ENCODE assay signal across 9 cellular contexts in genomic region chr1:144101397-144102050, GRCh38.
DNase-seq lines count a peak whose midpoint lies in the region; ATAC-seq and TF ChIP-seq lines count a peak whose summit lies in the region.
"Had no signal": no experiment of that assay in that cellular context is flagged by ENCODE, and none has a peak within 500 bp of the region (broad histone marks: within the 10 kb centered on the region; RNA-seq: fewer than 3 reads in every experiment).

No MANE protein-coding gene starts in this region.

- POLR2A ChIA-PET in HEK293T (lab: Yijun Ruan, JAX): no interaction called here

- ATAC-seq in heart left ventricle (no peak), GM21423 (IDR thresholded peaks at IDR 0.05; ENCODE audit: unreplicated experiment) (no peak)

- CTCF ChIA-PET in HEK293T (lab: Yijun Ruan, JAX): no interaction called here

- intact Hi-C loops in heart left ventricle (cut with DNase I): no loop called here

- no peaks in the 10 kb centered on the region for H3K4me1 ChIP-seq in heart left ventricle

- no peak overlapping the region for H3K27ac ChIP-seq in heart left ventricle

- no peaks in the 10 kb centered on the region for H3K27me3 ChIP-seq in heart left ventricle

- no peaks in the 10 kb centered on the region for H3K36me3 ChIP-seq in heart left ventricle

- DNase-seq in HPDE6-E6E7 (ENCODE audit: extremely low spot score) (peak; percentile 3), heart left ventricle (peak; percentile 20 to 77 (median 34)), erythroblast (lab: John Stamatoyannopoulos, UW) (no peak), GOT3 (lab: John Stamatoyannopoulos, UW) (no peak), HEK293T (ENCODE audit: extremely low spot score) (no peak)
- peak; percentile 16 to 20 for DNase-seq in activated T-cell treated with anti-CD3 and anti-CD28 coated beads, Interleukin-2, amount 50 U/mL, for 48 hours
- peak; percentile 0 for DNase-seq in stimulated activated CD4-positive, alpha-beta T cell treated with anti-CD3 and anti-CD28 coated beads, Interleukin-2, amount 100 ng/mL, for 48 hours
- DNase-seq: SHP77 had no signal

- 62 to 79% (median 74%) methylated on average over 8 of the region's 8 CpGs for WGBS in heart left ventricle, 4 donors

- no peak for TF ChIP-seq CTCF in heart left ventricle (IDR thresholded peaks at IDR 0.05)

- H3K9me3 ChIP-seq in heart left ventricle: no peaks in the 10 kb centered on the region

- no peak overlapping the region for H3K4me3 ChIP-seq in heart left ventricle

- TF ChIP-seq POLR2A in heart left ventricle (IDR thresholded peaks at IDR 0.05) (no peak), erythroblast (IDR thresholded peaks at IDR 0.05; ENCODE audit: low read length) (no peak)

TF ChIP-seq in HEK293T, 16 proteins besides CTCF, POLR2A, EP300 and RAD21:
- no peak for TF ChIP-seq FOXM1 (IDR thresholded peaks at IDR 0.05; ENCODE audit: borderline replicate concordance)
- no peak for TF ChIP-seq BHLHE40 (IDR thresholded peaks at IDR 0.05; ENCODE audit: borderline replicate concordance)
- TF ChIP-seq L3MBTL2 (conservative IDR thresholded peaks at IDR 0.05): no peak
- no peak for TF ChIP-seq CTBP1 (IDR thresholded peaks at IDR 0.05; ENCODE audit: borderline replicate concordance)
- TF ChIP-seq SP1 (IDR thresholded peaks at IDR 0.05): no peak
- no peak for TF ChIP-seq ELF4 (IDR thresholded peaks at IDR 0.05)
- TF ChIP-seq SUZ12 (IDR thresholded peaks at IDR 0.05): no peak
- TF ChIP-seq PKNOX1 (IDR thresholded peaks at IDR 0.05): no peak
- no peak for TF ChIP-seq ZNF384 (IDR thresholded peaks at IDR 0.05)
- no peak for TF ChIP-seq ARNT (IDR thresholded peaks at IDR 0.05)
- TF ChIP-seq TARDBP (IDR thresholded peaks at IDR 0.05): no peak
- no peak for TF ChIP-seq HDGF (IDR thresholded peaks at IDR 0.05; ENCODE audit: borderline replicate concordance)
- TF ChIP-seq LEF1 (IDR thresholded peaks at IDR 0.05; ENCODE audit: borderline replicate concordance): no peak
- TF ChIP-seq FOXK2 (IDR thresholded peaks at IDR 0.05): no peak
- TF ChIP-seq NFRKB (IDR thresholded peaks at IDR 0.05): no peak
- no peak for TF ChIP-seq FOXA1 (IDR thresholded peaks at IDR 0.05)

Comparison
In these comparisons a context has a peak if more than half of its experiments do, and no peak if none do; other contexts are left out.
1. DNase-seq: peak in HPDE6-E6E7 (single experiment), activated T-cell treated with anti-CD3 and anti-CD28 coated beads, Interleukin-2, amount 50 U/mL, for 48 hours (2 of 2), heart left ventricle (5 of 5) and stimulated activated CD4-positive, alpha-beta T cell treated with anti-CD3 and anti-CD28 coated beads, Interleukin-2, amount 100 ng/mL, for 48 hours (2 of 2); none in erythroblast (0 of 2), GOT3 (single experiment) and HEK293T (single experiment).